In the genomic region with DNA sequence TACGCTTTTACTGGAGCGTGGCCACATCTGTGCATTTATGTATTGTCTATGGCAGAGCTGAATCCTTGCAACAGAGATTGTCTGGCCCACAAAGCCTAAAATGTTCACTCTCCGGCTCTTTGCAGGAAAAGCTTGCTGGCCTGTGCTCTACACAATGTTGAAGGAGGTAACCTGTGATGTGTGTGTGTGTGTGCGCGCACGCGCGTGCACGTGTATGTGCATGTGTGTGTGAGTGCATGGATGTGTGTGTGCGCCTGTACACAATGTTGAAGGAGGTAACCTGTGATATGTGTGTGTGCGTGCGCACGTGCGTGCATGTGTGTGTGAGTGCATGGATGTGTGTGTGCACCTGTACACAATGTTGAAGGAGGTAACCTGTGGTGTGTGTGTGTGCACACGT, we compare ENCODE assay signal across 1 cellular context.
TF ChIP-seq lines count a peak whose summit lies in the region.

No MANE protein-coding gene starts in this region.

TF ChIP-seq in GM12878, 131 proteins besides CTCF, POLR2A, EP300 and RAD21:
- no peak for TF ChIP-seq ZNF384 (IDR thresholded peaks at IDR 0.05; ENCODE audit: borderline replicate concordance, low read depth, low read length)
- TF ChIP-seq BCL3 (IDR thresholded peaks at IDR 0.05; ENCODE audit: borderline replicate concordance, insufficient read depth, low read depth, low read length, poor library complexity, severe bottlenecking): peak; percentile 16
